In the genomic region with DNA sequence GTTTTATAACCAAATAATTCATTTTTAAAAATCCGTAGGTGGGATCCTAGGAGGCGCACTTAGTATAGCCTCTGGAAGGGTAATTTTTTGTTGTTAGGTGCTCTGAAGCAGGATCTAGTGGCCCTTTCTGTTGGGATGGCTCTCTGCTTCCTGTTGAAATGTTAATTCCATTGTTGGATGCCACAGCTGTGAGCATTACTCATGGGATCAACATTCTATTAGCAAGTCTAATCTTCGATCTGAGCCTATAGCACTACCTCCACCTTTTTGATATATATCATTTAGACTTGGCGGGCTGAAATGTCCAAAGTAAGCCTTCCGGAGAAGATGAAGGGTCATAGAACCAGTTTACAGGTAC, we compare ENCODE assay signal across 8 cellular contexts. TPM values are rescaled to one million over a fixed set of nuclear protein-coding genes. Genes with fewer than 3 reads are reported as not detected.
DNase-seq lines count a peak whose midpoint lies in the region; ATAC-seq and TF ChIP-seq lines count a peak whose summit lies in the region.

No MANE protein-coding gene starts in this region.

- peak overlapping the region; percentile 93 for H3K9ac ChIP-seq in iPS-15b (ENCODE audit: low read depth, low read length)

- no peak for TF ChIP-seq CTCF in omental fat pad (IDR thresholded peaks at IDR 0.05)

- H3K27me3 Mint-ChIP-seq in activated CD8-positive, alpha-beta memory T cell treated with anti-CD3 and anti-CD28 coated beads, Interleukin-2, amount 10 ng/mL, durations not matched to agents 7 days and 5 days = peaks cover 34% of the 10 kb centered on the region
- peaks cover 50% of the 10 kb centered on the region for H3K27me3 Mint-ChIP-seq in activated T-helper 1 cell treated with anti-CD3 and anti-CD28 coated beads, Interleukin-12 subunit alpha, Interleukin-12 subunit beta, Interleukin-2, Interleukin-4 antibody, amounts not matched to agents 30 ng/mL and 10 ng/mL and 1 ng/mL, durations not matched to agents 14 hours and 24 hours and 36 hours (ENCODE audit: insufficient read depth)

- peak overlapping the region; percentile 76 for H3K4me3 ChIP-seq in iPS-15b (ENCODE audit: low read depth, low read length)

- no peak overlapping the region for H3K27ac Mint-ChIP-seq in activated CD8-positive, alpha-beta memory T cell treated with anti-CD3 and anti-CD28 coated beads, Interleukin-2, amount 10 ng/mL, durations not matched to agents 7 days and 5 days
- H3K27ac Mint-ChIP-seq in activated T-helper 1 cell treated with anti-CD3 and anti-CD28 coated beads, Interleukin-12 subunit alpha, Interleukin-12 subunit beta, Interleukin-2, Interleukin-4 antibody, amounts not matched to agents 30 ng/mL and 10 ng/mL and 1 ng/mL, durations not matched to agents 14 hours and 24 hours and 36 hours = no peak overlapping the region

- H3K36me3 ChIP-seq in iPS-15b (ENCODE audit: control insufficient read depth, insufficient read depth, low read length) = no peaks in the 10 kb centered on the region

- intact Hi-C loops in activated T-helper 1 cell treated with anti-CD3 and anti-CD28 coated beads, Interleukin-12 subunit alpha, Interleukin-12 subunit beta, Interleukin-2, Interleukin-4 antibody, amounts not matched to agents 30 ng/mL and 10 ng/mL and 1 ng/mL, durations not matched to agents 14 hours and 24 hours and 36 hours (cut with micrococcal nuclease) = loop anchor here (5.0 to 10.0 kb wide), 3 partner anchors 59 to 278 kb away; no protein-coding TSS in a partner anchor

- H3K9me3 Mint-ChIP-seq in activated CD8-positive, alpha-beta memory T cell treated with anti-CD3 and anti-CD28 coated beads, Interleukin-2, amount 10 ng/mL, durations not matched to agents 7 days and 5 days (ENCODE audit: low read depth) = no peaks in the 10 kb centered on the region
- H3K9me3 Mint-ChIP-seq in activated T-helper 1 cell treated with anti-CD3 and anti-CD28 coated beads, Interleukin-12 subunit alpha, Interleukin-12 subunit beta, Interleukin-2, Interleukin-4 antibody, amounts not matched to agents 30 ng/mL and 10 ng/mL and 1 ng/mL, durations not matched to agents 14 hours and 24 hours and 36 hours = no peaks in the 10 kb centered on the region

- no peaks in the 10 kb centered on the region for H3K9me3 ChIP-seq in iPS-15b (ENCODE audit: control insufficient read depth, insufficient read depth, low read length)

- H3K4me1 ChIP-seq in iPS-15b (ENCODE audit: control insufficient read depth, insufficient read depth, low read length) = peaks cover 16% of the 10 kb centered on the region

- peak overlapping the region; percentile 85 for H3K27ac ChIP-seq in substantia nigra (ENCODE audit: low read depth, low read length, poor library complexity, severe bottlenecking)

- peaks cover 18% of the 10 kb centered on the region for H3K4me1 Mint-ChIP-seq in activated CD8-positive, alpha-beta memory T cell treated with anti-CD3 and anti-CD28 coated beads, Interleukin-2, amount 10 ng/mL, durations not matched to agents 7 days and 5 days
- peaks cover 17% of the 10 kb centered on the region for H3K4me1 Mint-ChIP-seq in activated T-helper 1 cell treated with anti-CD3 and anti-CD28 coated beads, Interleukin-12 subunit alpha, Interleukin-12 subunit beta, Interleukin-2, Interleukin-4 antibody, amounts not matched to agents 30 ng/mL and 10 ng/mL and 1 ng/mL, durations not matched to agents 14 hours and 24 hours and 36 hours (ENCODE audit: low read depth)

- CTCF ChIA-PET in activated CD8-positive, alpha-beta memory T cell treated with anti-CD3 and anti-CD28 coated beads, Interleukin-2, amount 10 ng/mL, durations not matched to agents 7 days and 5 days (lab: Charles Lee) = no interaction called here

- peak overlapping the region; percentile 71 for H3K4me3 Mint-ChIP-seq in activated CD8-positive, alpha-beta memory T cell treated with anti-CD3 and anti-CD28 coated beads, Interleukin-2, amount 10 ng/mL, durations not matched to agents 7 days and 5 days
- H3K4me3 Mint-ChIP-seq in activated T-helper 1 cell treated with anti-CD3 and anti-CD28 coated beads, Interleukin-12 subunit alpha, Interleukin-12 subunit beta, Interleukin-2, Interleukin-4 antibody, amounts not matched to agents 30 ng/mL and 10 ng/mL and 1 ng/mL, durations not matched to agents 14 hours and 24 hours and 36 hours = peak overlapping the region; percentile 90

- ATAC-seq in activated CD8-positive, alpha-beta memory T cell treated with anti-CD3 and anti-CD28 coated beads, Interleukin-2, amount 10 ng/mL, durations not matched to agents 7 days and 5 days = no peak
- no peak for ATAC-seq in HG03196 (IDR thresholded peaks at IDR 0.05; ENCODE audit: unreplicated experiment)
- no peak for ATAC-seq in HG03565 (IDR thresholded peaks at IDR 0.05; ENCODE audit: unreplicated experiment)
- ATAC-seq in omental fat pad (ENCODE audit: low FRiP score) = no peak

- H3K27me3 ChIP-seq in iPS-15b (ENCODE audit: control insufficient read depth, insufficient read depth, low read length) = no peaks in the 10 kb centered on the region

- DNase-seq in activated CD8-positive, alpha-beta memory T cell treated with anti-CD3 and anti-CD28 coated beads, Interleukin-2, amount 10 ng/mL, durations not matched to agents 7 days and 5 days = no peak
- no peak for DNase-seq in activated CD8-positive, alpha-beta memory T cell treated with anti-CD3 and anti-CD28 coated beads for 24 hours
- DNase-seq in activated T-helper 1 cell treated with anti-CD3 and anti-CD28 coated beads, Interleukin-12 subunit alpha, Interleukin-12 subunit beta, Interleukin-2, Interleukin-4 antibody, amounts not matched to agents 30 ng/mL and 10 ng/mL and 1 ng/mL, durations not matched to agents 14 hours and 24 hours and 36 hours (ENCODE audit: low spot score) = no peak
- no peak for DNase-seq in substantia nigra (lab: John Stamatoyannopoulos, UW)
- DNase-seq in omental fat pad (ENCODE audit: low spot score) = no peak

- H3K36me3 Mint-ChIP-seq in activated CD8-positive, alpha-beta memory T cell treated with anti-CD3 and anti-CD28 coated beads, Interleukin-2, amount 10 ng/mL, durations not matched to agents 7 days and 5 days = peaks cover 2% of the 10 kb centered on the region
- no peaks in the 10 kb centered on the region for H3K36me3 Mint-ChIP-seq in activated T-helper 1 cell treated with anti-CD3 and anti-CD28 coated beads, Interleukin-12 subunit alpha, Interleukin-12 subunit beta, Interleukin-2, Interleukin-4 antibody, amounts not matched to agents 30 ng/mL and 10 ng/mL and 1 ng/mL, durations not matched to agents 14 hours and 24 hours and 36 hours (ENCODE audit: low read depth)

RNA-seq across cellular contexts. Expression of a gene that starts 1.3 kb away (rescaled TPM):
- under 1 TPM; 0.15 to 0.16 TPM for total RNA-seq in activated CD8-positive, alpha-beta memory T cell treated with anti-CD3 and anti-CD28 coated beads, Interleukin-2, amount 10 ng/mL, durations not matched to agents 7 days and 5 days
- 0.05 and 0.18 TPM in 2 replicates for total RNA-seq in activated T-helper 1 cell treated with anti-CD3 and anti-CD28 coated beads, Interleukin-12 subunit alpha, Interleukin-12 subunit beta, Interleukin-2, Interleukin-4 antibody, amounts not matched to agents 30 ng/mL and 10 ng/mL and 1 ng/mL, durations not matched to agents 14 hours and 24 hours and 36 hours
- 10 to 100 TPM in 3 of 4 donors, under 1 TPM in 1; 0.63 to 61.8 (median 19.5) TPM for total RNA-seq in omental fat pad
